8 cellular contexts compared by ENCODE assay signal in the genomic region with DNA sequence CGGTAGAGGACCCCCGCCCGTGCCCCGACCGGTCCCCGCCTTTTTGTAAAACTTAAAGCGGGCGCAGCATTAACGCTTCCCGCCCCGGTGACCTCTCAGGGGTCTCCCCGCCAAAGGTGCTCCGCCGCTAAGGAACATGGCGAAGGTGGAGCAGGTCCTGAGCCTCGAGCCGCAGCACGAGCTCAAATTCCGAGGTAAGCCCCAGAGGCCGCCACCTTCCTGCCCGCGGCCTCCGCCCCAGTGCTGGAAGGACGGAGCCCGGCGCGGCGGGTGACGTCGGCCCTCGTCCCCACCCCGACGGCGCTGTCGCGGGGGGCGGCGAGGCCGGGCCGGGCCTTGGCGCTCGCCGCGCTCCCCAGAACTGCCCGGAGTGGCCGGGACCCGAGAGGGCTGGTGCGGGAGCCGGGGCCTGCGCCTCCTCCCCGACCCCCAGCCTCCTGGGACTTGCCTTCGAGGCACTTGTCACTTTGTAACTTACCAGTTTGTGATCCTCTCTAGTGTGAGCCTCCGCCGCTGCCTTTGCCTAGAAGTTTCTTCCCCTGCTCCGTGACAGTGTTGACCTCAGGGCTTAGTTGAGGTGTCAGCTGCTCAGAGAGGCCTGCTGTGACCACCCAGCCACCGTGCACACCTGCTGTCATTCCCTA. TPM values are rescaled to one million over a fixed set of nuclear protein-coding genes. Genes with fewer than 3 reads are reported as not detected.
DNase-seq lines count a peak whose midpoint lies in the region; ATAC-seq and TF ChIP-seq lines count a peak whose summit lies in the region.

No MANE protein-coding gene starts in this region.

- H3K27ac ChIP-seq in endodermal cell (ENCODE audit: low read depth, low read length) (peak overlapping the region; percentile 80), mucosa of rectum (ENCODE audit: low read depth in 2 of 2, low read length in 2 of 2) (peak overlapping the region; percentile 83 to 94), tibial artery (peak overlapping the region; percentile 92 to 93)

- H3K4me1 Mint-ChIP-seq in Calu3 (ENCODE audit: low read depth, unreplicated experiment): peaks cover 53% of the 10 kb centered on the region
- peaks cover 23% of the 10 kb centered on the region for H3K4me1 Mint-ChIP-seq in endodermal cell

- CTCF ChIA-PET in Calu3 (lab: Charles Lee): interaction anchor here (0.7 to 1.8 kb wide), 8 partner anchors 10 to 930 kb away, joined by 3 to 9 read pairs (median 4); partner anchors contain the start of gene STX16

- H3K9me3 ChIP-seq in endodermal cell (ENCODE audit: control insufficient read depth, low read length) (no peaks in the 10 kb centered on the region), mucosa of rectum (ENCODE audit: control insufficient read depth in 2 of 2, low read length in 2 of 2) (no peaks in the 10 kb centered on the region), tibial artery (no peaks in the 10 kb centered on the region)

- no peaks in the 10 kb centered on the region for H3K27me3 ChIP-seq in endodermal cell (ENCODE audit: control insufficient read depth, insufficient read depth, low read length, poor library complexity, severe bottlenecking)
- peaks cover 0 to 3% of the 10 kb centered on the region in 2 donors for H3K27me3 ChIP-seq in mucosa of rectum (ENCODE audit: control insufficient read depth in 2 of 2, insufficient read depth in 2 of 2, low read length in 2 of 2)
- peaks cover 0 to under 1% of the 10 kb centered on the region in 2 donors for H3K27me3 ChIP-seq in tibial artery

- TF ChIP-seq CTCF in Calu3 (IDR thresholded peaks at IDR 0.05; ENCODE audit: unreplicated experiment): no peak
- no peak for TF ChIP-seq CTCF in endodermal cell (conservative IDR thresholded peaks at IDR 0.05)
- no peak for TF ChIP-seq CTCF in tibial artery (IDR thresholded peaks at IDR 0.05)

- peaks cover 35% of the 10 kb centered on the region for H3K36me3 Mint-ChIP-seq in Calu3 (ENCODE audit: insufficient read depth, unreplicated experiment)
- H3K36me3 Mint-ChIP-seq in endodermal cell (ENCODE audit: low read depth): peaks cover 30% of the 10 kb centered on the region

- H3K27me3 Mint-ChIP-seq in Calu3 (ENCODE audit: unreplicated experiment): no peaks in the 10 kb centered on the region
- H3K27me3 Mint-ChIP-seq in endodermal cell (ENCODE audit: insufficient read depth): no peaks in the 10 kb centered on the region

- H3K4me3 ChIP-seq in endodermal cell (ENCODE audit: low read length) (peak overlapping the region; percentile 93), mucosa of rectum (ENCODE audit: low read length in 2 of 2) (peak overlapping the region; percentile 89 to 94), tibial artery (peak overlapping the region; percentile 86 to 88)

- peak; percentile 59 for DNase-seq in Calu3
- peak; percentile 47 for DNase-seq in SW480 (ENCODE audit: low spot score)
- DNase-seq in endodermal cell: no peak
- DNase-seq in tibial artery: peak; percentile 25 to 67
- DNase-seq in DMS79 treated with DMSO at 0.1 percent for 48 hours (lab: John Stamatoyannopoulos, UW): no peak

- H3K27ac Mint-ChIP-seq in Calu3 (ENCODE audit: unreplicated experiment) (peak overlapping the region; percentile 83), endodermal cell (peak overlapping the region; percentile 88)

- H3K4me3 Mint-ChIP-seq in Calu3 (ENCODE audit: low read depth, unreplicated experiment): peak overlapping the region; percentile 80
- H3K4me3 Mint-ChIP-seq in endodermal cell: peak overlapping the region; percentile 72

- H3K9ac ChIP-seq in endodermal cell (ENCODE audit: extremely low read depth, low read length, poor library complexity, severe bottlenecking) (peak overlapping the region; percentile 74), mucosa of rectum (ENCODE audit: low read depth in 1 of 2, low read length in 2 of 2) (peak overlapping the region; percentile 77 to 94)

- intact Hi-C loops in Calu3 (cut with micrococcal nuclease; ENCODE audit: unreplicated experiment) (loop anchor here (10.0 kb wide), 1 partner anchor 155 kb away; no protein-coding TSS in a partner anchor), tibial artery (cut with DNase I; ENCODE audit: low total_unique reads) (no loop called here)

- WGBS in endodermal cell (ENCODE audit: insufficient coverage in 1 of 2, insufficient read length in 1 of 2), 2 experiments: 1 to 3% methylated on average over 35 to 56 of the region's 56 CpGs

- H3K9me3 Mint-ChIP-seq in Calu3 (ENCODE audit: low read depth, unreplicated experiment) (no peaks in the 10 kb centered on the region), endodermal cell (peaks cover 2% of the 10 kb centered on the region)

- peak; percentile 15 for ATAC-seq in GM19328 (IDR thresholded peaks at IDR 0.05; ENCODE audit: unreplicated experiment)
- ATAC-seq in HG03342 (IDR thresholded peaks at IDR 0.05; ENCODE audit: unreplicated experiment): peak; percentile 27

- H3K4me1 ChIP-seq in endodermal cell (ENCODE audit: control insufficient read depth, insufficient read depth, low read length) (peaks cover 4% of the 10 kb centered on the region), mucosa of rectum (ENCODE audit: control insufficient read depth in 2 of 2, insufficient read depth in 2 of 2, low read length in 2 of 2) (peaks cover 10 to 16% of the 10 kb centered on the region in 2 donors), tibial artery (peaks cover 0 to 40% (median 23%) of the 10 kb centered on the region in 4 donors)

- H3K36me3 ChIP-seq in endodermal cell (ENCODE audit: control insufficient read depth, insufficient read depth, low read length): peaks cover 27% of the 10 kb centered on the region
- H3K36me3 ChIP-seq in mucosa of rectum (ENCODE audit: control insufficient read depth in 2 of 2, insufficient read depth in 2 of 2, low read length in 2 of 2): no peaks in the 10 kb centered on the region
- no peaks in the 10 kb centered on the region for H3K36me3 ChIP-seq in tibial artery

- BruUV-seq in Calu3 (replicated peaks; lab: Mats Ljungman, UMichigan): no TSS peak

RNA-seq across cellular contexts. Expression of gene VAPB, which starts 0.4 kb away (rescaled TPM):
- 82.4 and 92.7 TPM in 2 replicates for total RNA-seq in Calu3 (2022)
- 10 to 100 TPM; 47.3 to 47.5 TPM for total RNA-seq in endodermal cell
- 39.5 TPM for polyA plus RNA-seq in endodermal cell (2013, experiment 1 of 2)
- 32.1 TPM for polyA plus RNA-seq in endodermal cell (2013, experiment 2 of 2)

Comparison
In these comparisons a context has a peak if more than half of its experiments do, and no peak if none do; other contexts are left out.
1. DNase-seq: peak in Calu3 (single experiment), SW480 (single experiment) and tibial artery (2 of 2); none in endodermal cell (single experiment) and DMS79 treated with DMSO at 0.1 percent for 48 hours (single experiment).
2. Peak in every context shown above with its lines, with median percentiles within 50 percentile points of each other: H3K27ac ChIP-seq and H3K4me3 ChIP-seq.